In genomic region chr3:135500034-135500433, GRCh38 we compare ENCODE assay signal across 24 cellular contexts.
"Had no signal": no experiment of that assay in that cellular context is flagged by ENCODE, and none has a peak within 500 bp of the region (broad histone marks: within the 10 kb centered on the region; RNA-seq: fewer than 3 reads in every experiment).

No MANE protein-coding gene starts in this region.

- H3K27ac ChIP-seq: coronary artery, dorsolateral prefrontal cortex, esophagus muscularis mucosa, foreskin keratinocyte, gastroesophageal sphincter, heart left ventricle, hepatocyte, left lung, lower lobe of right lung had no signal

- H3K4me3 ChIP-seq: coronary artery, dorsolateral prefrontal cortex, esophagus muscularis mucosa, gastroesophageal sphincter, heart left ventricle, hepatocyte, left lung, lower lobe of right lung, mucosa of descending colon had no signal

- H2AFZ ChIP-seq: hepatocyte had no signal

- ATAC-seq: foreskin keratinocyte, gastroesophageal sphincter, heart left ventricle, left cardiac atrium, left lung, left ventricle myocardium superior, lower lobe of right lung, mucosa of descending colon had no signal

- DNase-seq: dermis blood vessel endothelial cell; dorsolateral prefrontal cortex; effector CD4-positive, alpha-beta T cell; effector memory CD4-positive, alpha-beta T cell; foreskin keratinocyte; heart left ventricle; hypothalamus; immature natural killer cell; left cardiac atrium; left lung; left ventricle myocardium superior; lower lobe of right lung; mesenchymal stem cell; mucosa of descending colon; naive B cell had no signal

- FAIRE-seq: colon, endothelial cell of umbilical vein, frontal cortex, islet of Langerhans, keratinocyte had no signal

- H3K4me1 ChIP-seq: foreskin keratinocyte, gastroesophageal sphincter, left lung, lower lobe of right lung had no signal

- H3K79me2 ChIP-seq: hepatocyte had no signal

- H3K4me2 ChIP-seq: hepatocyte had no signal

- H3K9me3 ChIP-seq: esophagus muscularis mucosa, gastroesophageal sphincter, heart left ventricle, left lung, lower lobe of right lung, mucosa of descending colon had no signal

- H3K27me3 ChIP-seq: esophagus muscularis mucosa had no signal

- H3K36me3 ChIP-seq: esophagus muscularis mucosa, gastroesophageal sphincter, heart left ventricle, left lung, lower lobe of right lung had no signal
